Comparison of ENCODE assay signal across 25 cellular contexts in the genomic region with DNA sequence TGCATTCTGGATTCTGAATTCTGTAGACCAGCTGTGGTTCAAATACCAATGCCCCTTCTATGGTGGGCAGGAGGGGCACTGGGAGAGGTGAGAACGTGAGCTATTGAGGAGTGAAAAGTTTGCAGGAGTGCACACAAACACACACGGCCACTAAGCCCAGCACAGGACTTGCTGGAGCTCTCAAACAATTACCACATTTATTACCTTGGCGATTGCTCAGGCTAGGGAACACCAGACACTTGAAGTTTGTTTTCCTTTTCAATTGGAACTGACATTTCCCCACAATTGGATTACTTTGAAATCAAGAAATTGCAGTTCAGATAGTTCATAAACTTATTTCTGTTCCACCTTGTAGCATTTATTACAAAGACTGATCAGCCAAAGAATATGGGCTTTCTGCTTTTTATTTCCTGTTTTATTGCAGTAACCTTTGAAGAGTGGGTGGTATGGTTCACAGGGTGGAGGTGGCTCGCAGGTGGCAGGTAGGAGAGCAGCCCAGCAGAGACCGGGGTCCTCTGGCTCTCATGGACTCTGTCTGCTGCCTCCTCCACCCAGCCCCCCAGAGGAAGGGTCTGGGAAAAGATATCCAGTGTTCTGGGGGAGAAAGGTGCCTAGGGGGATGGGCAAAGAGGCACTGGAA.
DNase-seq lines count a peak whose midpoint lies in the region; ATAC-seq, FAIRE-seq and TF ChIP-seq lines count a peak whose summit lies in the region.
"Had no signal": no experiment of that assay in that cellular context is flagged by ENCODE, and none has a peak within 500 bp of the region (broad histone marks: within the 10 kb centered on the region; RNA-seq: fewer than 3 reads in every experiment).

No MANE protein-coding gene starts in this region.

- no peak overlapping the region for H3K4me3 ChIP-seq in mucosa of descending colon
- H3K4me3 ChIP-seq: SK-N-MC had no signal

- H3K9me3 ChIP-seq in mucosa of descending colon: no peaks in the 10 kb centered on the region

- FAIRE-seq in HTR-8/SVneo (lab: Jason Lieb, UNC): peak; percentile 95
- FAIRE-seq in urothelium cell line (lab: Jason Lieb, UNC): peak; percentile 87
- FAIRE-seq: GM18507, H54, RCC 7860 had no signal

- H3K9me3 Mint-ChIP-seq in stimulated activated naive CD8-positive, alpha-beta T cell treated with anti-CD3 and anti-CD28 coated beads, Interleukin-15, amount 100 ng/mL, for 72 hours: peaks cover 9 to 23% of the 10 kb centered on the region in 2 donors

- no peak for TF ChIP-seq CTCF in mucosa of descending colon (IDR thresholded peaks at IDR 0.05)

- intact Hi-C loops in mucosa of descending colon (cut with DNase I, micrococcal nuclease): no loop called here

- H3K27ac Mint-ChIP-seq in stimulated activated naive CD8-positive, alpha-beta T cell treated with anti-CD3 and anti-CD28 coated beads, Interleukin-15, amount 100 ng/mL, for 72 hours: peak overlapping the region in 1 of 2 donors; percentile 74

- peaks cover 16% of the 10 kb centered on the region for H3K4me1 ChIP-seq in mucosa of descending colon (ENCODE audit: low read depth)

- peaks cover 14% of the 10 kb centered on the region for H3K4me1 Mint-ChIP-seq in stimulated activated naive CD8-positive, alpha-beta T cell treated with anti-CD3 and anti-CD28 coated beads, Interleukin-15, amount 100 ng/mL, for 72 hours

- peak overlapping the region in 1 of 2 donors; percentile 40 for H3K4me3 Mint-ChIP-seq in stimulated activated naive CD8-positive, alpha-beta T cell treated with anti-CD3 and anti-CD28 coated beads, Interleukin-15, amount 100 ng/mL, for 72 hours
- H3K4me3 Mint-ChIP-seq: CD8-positive, alpha-beta memory T cell had no signal

- no peaks in the 10 kb centered on the region for H3K27me3 Mint-ChIP-seq in stimulated activated naive CD8-positive, alpha-beta T cell treated with anti-CD3 and anti-CD28 coated beads, Interleukin-15, amount 100 ng/mL, for 72 hours

- peak; percentile 19 for ATAC-seq in stimulated activated naive CD8-positive, alpha-beta T cell treated with anti-CD3 and anti-CD28 coated beads, Interleukin-15, Interleukin-2, amounts not matched to agents 100 U/mL and 50 U/mL, for 24 hours
- no peak for ATAC-seq in stimulated activated naive CD8-positive, alpha-beta T cell treated with anti-CD3 and anti-CD28 coated beads, Interleukin-15, amount 100 ng/mL, for 72 hours
- peak; percentile 71 for ATAC-seq in mucosa of descending colon

- H3K36me3 ChIP-seq in mucosa of descending colon (ENCODE audit: low read depth): no peaks in the 10 kb centered on the region

- DNase-seq in stimulated activated naive CD8-positive, alpha-beta T cell treated with anti-CD3 and anti-CD28 coated beads, Interleukin-15, Interleukin-2, amounts not matched to agents 100 U/mL and 50 U/mL, for 24 hours: no peak
- DNase-seq in stimulated activated naive CD8-positive, alpha-beta T cell treated with anti-CD3 and anti-CD28 coated beads, Interleukin-15, amount 100 ng/mL, for 72 hours: no peak
- DNase-seq in HTR-8/SVneo (ENCODE audit: insufficient read length, low spot score) (no peak), mucosa of descending colon (peak in 1 of 3 donors; percentile 35), urothelium cell line (ENCODE audit: low spot score) (no peak), cortex of kidney (lab: John Stamatoyannopoulos, UW) (no peak)
- no peak for DNase-seq in stimulated activated CD4-positive, alpha-beta T cell treated with anti-CD3 and anti-CD28 coated beads, Interleukin-15, amount 100 ng/mL, for 24 hours
- DNase-seq in activated naive CD4-positive, alpha-beta T cell treated with anti-CD3 and anti-CD28 coated beads, Interleukin-2, amount 50 U/mL, for 16 hours: no peak
- DNase-seq: C1 segment of cervical spinal cord; CD8-positive, alpha-beta memory T cell; DMS 273 treated with DMSO at 0.1 percent for 48 hours; DND-41; NCI-H1048; NCI-H1417; NCI-H1694; NCI-H2029 treated with DMSO at 0.1 percent for 48 hours; NCI-H2171; NCI-H345; NCI-H524; OCI-M1; SIG-M5 had no signal
